In genomic region chr11:76297143-76297542, GRCh38 we compare ENCODE assay signal across 33 cellular contexts.
"Had no signal": no experiment of that assay in that cellular context is flagged by ENCODE, and none has a peak within 500 bp of the region (broad histone marks: within the 10 kb centered on the region; RNA-seq: fewer than 3 reads in every experiment).

No MANE protein-coding gene starts in this region.

- H3K27ac Mint-ChIP-seq: activated CD8-positive, alpha-beta T cell treated with anti-CD3 and anti-CD28 coated beads for 36 hours; activated naive CD8-positive, alpha-beta T cell; activated T-helper 17 cell treated with anti-CD3 and anti-CD28 coated beads, Interleukin-2, amount 50 U/mL, for 72 hours; dendritic cell treated with granulocyte-macrophage colony-stimulating factor and Interleukin-4, amounts not matched to agents 40 ng/mL and 50 ng/mL, for 4 days; WTC11 had no signal

- H3K4me3 ChIP-seq: coronary artery, dorsolateral prefrontal cortex, esophagus muscularis mucosa, gastrocnemius medialis, heart left ventricle had no signal

- H3K4me3 Mint-ChIP-seq: activated CD8-positive, alpha-beta T cell treated with anti-CD3 and anti-CD28 coated beads for 36 hours; activated naive CD8-positive, alpha-beta T cell; activated T-cell treated with anti-CD3 and anti-CD28 coated beads, Interleukin-2, amount 50 U/mL, for 4 hours; activated T-helper 17 cell treated with anti-CD3 and anti-CD28 coated beads, Interleukin-2, amount 50 U/mL, for 72 hours; central memory CD8-positive, alpha-beta T cell; dendritic cell treated with granulocyte-macrophage colony-stimulating factor and Interleukin-4, amounts not matched to agents 40 ng/mL and 50 ng/mL, for 4 days; WTC11 had no signal

- H3K36me3 Mint-ChIP-seq: activated naive CD8-positive, alpha-beta T cell; WTC11 had no signal

- FAIRE-seq: astrocyte, bronchial epithelial cell, TTC549 had no signal

- H3K4me1 Mint-ChIP-seq: WTC11 had no signal

- H3K27me3 Mint-ChIP-seq: activated CD8-positive, alpha-beta T cell treated with anti-CD3 and anti-CD28 coated beads for 36 hours; activated naive CD8-positive, alpha-beta T cell; activated T-helper 17 cell treated with anti-CD3 and anti-CD28 coated beads, Interleukin-2, amount 50 U/mL, for 72 hours; central memory CD8-positive, alpha-beta T cell had no signal

- H3K27me3 ChIP-seq: dorsolateral prefrontal cortex, esophagus muscularis mucosa, foreskin keratinocyte, gastrocnemius medialis, heart left ventricle had no signal

- H3K27ac ChIP-seq: brain microvascular endothelial cell, coronary artery, dorsolateral prefrontal cortex, esophagus muscularis mucosa, foreskin keratinocyte, gastrocnemius medialis, heart left ventricle, VCaP had no signal

- H3K4me1 ChIP-seq: esophagus muscularis mucosa, foreskin keratinocyte, gastrocnemius medialis, heart left ventricle had no signal

- DNase-seq: activated CD4-positive, alpha-beta T cell treated with anti-CD3 and anti-CD28 coated beads for 1 hour; activated CD4-positive, alpha-beta T cell treated with anti-CD3 and anti-CD28 coated beads for 48 hours; activated CD4-positive, alpha-beta T cell treated with anti-CD3 and anti-CD28 coated beads, Interleukin-2, amount 50 U/mL, for 1 hour; activated CD4-positive, alpha-beta T cell treated with anti-CD3 and anti-CD28 coated beads, Interleukin-2, amount 50 U/mL, for 48 hours; activated CD8-positive, alpha-beta memory T cell treated with anti-CD3 and anti-CD28 coated beads for 24 hours; activated CD8-positive, alpha-beta T cell treated with anti-CD3 and anti-CD28 coated beads for 36 hours; activated effector memory CD4-positive, alpha-beta T cell treated with Interleukin-2 at 50 U/mL for 16 hours; activated gamma-delta T cell treated with Interleukin-2 at 50 U/mL for 16 hours; activated naive CD4-positive, alpha-beta T cell treated with anti-CD3 and anti-CD28 coated beads, Interleukin-2, amount 50 U/mL, for 16 hours; activated naive CD4-positive, alpha-beta T cell treated with Interleukin-2 at 50 U/mL for 16 hours; activated T-cell treated with anti-CD3 and anti-CD28 coated beads, Interleukin-2, amount 50 U/mL, for 4 hours; amniotic stem cell; anterior cingulate cortex; brain microvascular endothelial cell; dorsolateral prefrontal cortex; effector memory CD4-positive, alpha-beta T cell; erythroblast; foreskin keratinocyte; gastrocnemius medialis; glutamatergic neuron; heart left ventricle; T-helper 2 cell had no signal

- H3K9me3 Mint-ChIP-seq: activated CD8-positive, alpha-beta T cell treated with anti-CD3 and anti-CD28 coated beads for 36 hours; activated T-cell treated with anti-CD3 and anti-CD28 coated beads, Interleukin-2, amount 50 U/mL, for 4 hours; activated T-helper 17 cell treated with anti-CD3 and anti-CD28 coated beads, Interleukin-2, amount 50 U/mL, for 72 hours; central memory CD8-positive, alpha-beta T cell; dendritic cell treated with granulocyte-macrophage colony-stimulating factor and Interleukin-4, amounts not matched to agents 40 ng/mL and 50 ng/mL, for 4 days; WTC11 had no signal

- H3K9me3 ChIP-seq: esophagus muscularis mucosa, gastrocnemius medialis, heart left ventricle had no signal

- H3K36me3 ChIP-seq: brain microvascular endothelial cell, esophagus muscularis mucosa, gastrocnemius medialis, heart left ventricle had no signal

- ATAC-seq: activated CD8-positive, alpha-beta T cell treated with anti-CD3 and anti-CD28 coated beads for 36 hours; activated T-cell treated with anti-CD3 and anti-CD28 coated beads, Interleukin-2, amount 50 U/mL, for 4 hours; activated T-helper 17 cell treated with anti-CD3 and anti-CD28 coated beads, Interleukin-2, amount 50 U/mL, for 72 hours; foreskin keratinocyte; gastrocnemius medialis had no signal
